Comparison of ENCODE assay signal across 8 cellular contexts in genomic region chr4:105060628-105061027, GRCh38.
DNase-seq lines count a peak whose midpoint lies in the region; ATAC-seq and TF ChIP-seq lines count a peak whose summit lies in the region.

No MANE protein-coding gene starts in this region.

- intact Hi-C loops in mammary epithelial cell (cut with micrococcal nuclease): no loop called here

- BruUV-seq in mammary epithelial cell (replicated peaks; lab: Mats Ljungman, UMichigan): no TSS peak

- in situ Hi-C loops in mammary epithelial cell (cut with MboI; ENCODE audit: low sequenced_read_pairs in 2 of 2): no loop called here

- H3K36me3 ChIP-seq in mammary epithelial cell (ENCODE audit: insufficient read depth, low read length): no peaks in the 10 kb centered on the region

- peaks cover 35% of the 10 kb centered on the region for H3K4me1 Mint-ChIP-seq in stimulated activated effector memory CD8-positive, alpha-beta T cell treated with anti-CD3 and anti-CD28 coated beads, Interleukin-12 subunit alpha, Interleukin-12 subunit beta, amount 100 ng/mL, for 72 hours

- H4K20me1 ChIP-seq in mammary epithelial cell (ENCODE audit: insufficient read depth, low read length): no peaks in the 10 kb centered on the region

- peaks cover 44% of the 10 kb centered on the region for H3K4me1 ChIP-seq in mammary epithelial cell (ENCODE audit: insufficient read depth, low read length)

- WGBS in mammary epithelial cell (ENCODE audit: low coverage, missing lambda C conversion rate): 0% methylated on average over 1 of the region's 1 CpG

- H3K9ac ChIP-seq in mammary epithelial cell (ENCODE audit: insufficient read depth, low read length): peak overlapping the region; percentile 18

- ATAC-seq in GM18867 (IDR thresholded peaks at IDR 0.05; ENCODE audit: unreplicated experiment) (peak; percentile 88), HG02571 (IDR thresholded peaks at IDR 0.05; ENCODE audit: unreplicated experiment) (peak; percentile 83)
- ATAC-seq in stimulated activated effector memory CD8-positive, alpha-beta T cell treated with anti-CD3 and anti-CD28 coated beads, Interleukin-12 subunit alpha, Interleukin-12 subunit beta, amount 100 ng/mL, for 72 hours: peak; percentile 94

- TF ChIP-seq CTCF in mammary epithelial cell (conservative IDR thresholded peaks at IDR 0.05 in 1 of 2, IDR thresholded peaks at IDR 0.05 in 1 of 2; ENCODE audit: extremely low read depth in 1 of 2, insufficient read depth in 1 of 2, low read depth in 1 of 2, low read length in 2 of 2): no peak

- H3K79me2 ChIP-seq in mammary epithelial cell (ENCODE audit: insufficient read depth, low read length): no peaks in the 10 kb centered on the region

- no peak overlapping the region for H3K4me3 Mint-ChIP-seq in stimulated activated effector memory CD8-positive, alpha-beta T cell treated with anti-CD3 and anti-CD28 coated beads, Interleukin-12 subunit alpha, Interleukin-12 subunit beta, amount 100 ng/mL, for 72 hours

- dilution Hi-C loops in mammary epithelial cell (cut with HindIII; ENCODE audit: low sequenced_read_pairs): no loop called here

- peak overlapping the region; percentile 70 for H3K27ac ChIP-seq in mammary epithelial cell (ENCODE audit: insufficient read depth, low read depth, low read length)

- H3K27me3 ChIP-seq in mammary epithelial cell (ENCODE audit: insufficient read depth, low read length): no peaks in the 10 kb centered on the region

- H2AFZ ChIP-seq in mammary epithelial cell (ENCODE audit: low read depth, low read length): peak overlapping the region; percentile 54

- H3K9me3 ChIP-seq in mammary epithelial cell (replicated peaks; ENCODE audit: insufficient read depth, low read length): no peaks in the 10 kb centered on the region

- H3K27ac Mint-ChIP-seq in stimulated activated effector memory CD8-positive, alpha-beta T cell treated with anti-CD3 and anti-CD28 coated beads, Interleukin-12 subunit alpha, Interleukin-12 subunit beta, amount 100 ng/mL, for 72 hours: peak overlapping the region; percentile 88

- H3K36me3 Mint-ChIP-seq in stimulated activated effector memory CD8-positive, alpha-beta T cell treated with anti-CD3 and anti-CD28 coated beads, Interleukin-12 subunit alpha, Interleukin-12 subunit beta, amount 100 ng/mL, for 72 hours: no peaks in the 10 kb centered on the region

- no peaks in the 10 kb centered on the region for H3K9me3 Mint-ChIP-seq in stimulated activated effector memory CD8-positive, alpha-beta T cell treated with anti-CD3 and anti-CD28 coated beads, Interleukin-12 subunit alpha, Interleukin-12 subunit beta, amount 100 ng/mL, for 72 hours

- peak; percentile 24 for DNase-seq in NAMALWA (ENCODE audit: low spot score)
- peak; percentile 61 for DNase-seq in mammary epithelial cell
- DNase-seq in stimulated activated effector memory CD8-positive, alpha-beta T cell treated with anti-CD3 and anti-CD28 coated beads, Interleukin-12 subunit alpha, Interleukin-12 subunit beta, amount 100 ng/mL, for 72 hours (ENCODE audit: low spot score in 2 of 2): no peak
- DNase-seq in HUDEP-2 (lab: John Stamatoyannopoulos, UW; ENCODE audit: unreplicated experiment in 76 of 76): no peak
- DNase-seq in activated gamma-delta T cell treated with Interleukin-2 at 50 U/mL for 16 hours: no peak
- no peak for DNase-seq in NCI-H1048 (lab: John Stamatoyannopoulos, UW)

- CTCF ChIA-PET in mammary epithelial cell (lab: Charles Lee; ENCODE audit: low non-redundant PET): no interaction called here

- H3K4me3 ChIP-seq in mammary epithelial cell (replicated peaks in 1 of 3; ENCODE audit: insufficient read depth in 1 of 3, low read depth in 2 of 3, low read length in 3 of 3): no peak overlapping the region

- peak overlapping the region; percentile 71 for H3K4me2 ChIP-seq in mammary epithelial cell (ENCODE audit: insufficient read depth, low read depth, low read length)

Comparison
In these comparisons a context has a peak if more than half of its experiments do, and no peak if none do; other contexts are left out.
1. DNase-seq: peak in NAMALWA (single experiment) and mammary epithelial cell (single experiment); none in stimulated activated effector memory CD8-positive, alpha-beta T cell treated with anti-CD3 and anti-CD28 coated beads, Interleukin-12 subunit alpha, Interleukin-12 subunit beta, amount 100 ng/mL, for 72 hours (0 of 2), HUDEP-2 (0 of 76), activated gamma-delta T cell treated with Interleukin-2 at 50 U/mL for 16 hours (single experiment) and NCI-H1048 (single experiment).
2. Peak in every context shown above with its lines, with median percentiles within 50 percentile points of each other: ATAC-seq.